In the genomic region with DNA sequence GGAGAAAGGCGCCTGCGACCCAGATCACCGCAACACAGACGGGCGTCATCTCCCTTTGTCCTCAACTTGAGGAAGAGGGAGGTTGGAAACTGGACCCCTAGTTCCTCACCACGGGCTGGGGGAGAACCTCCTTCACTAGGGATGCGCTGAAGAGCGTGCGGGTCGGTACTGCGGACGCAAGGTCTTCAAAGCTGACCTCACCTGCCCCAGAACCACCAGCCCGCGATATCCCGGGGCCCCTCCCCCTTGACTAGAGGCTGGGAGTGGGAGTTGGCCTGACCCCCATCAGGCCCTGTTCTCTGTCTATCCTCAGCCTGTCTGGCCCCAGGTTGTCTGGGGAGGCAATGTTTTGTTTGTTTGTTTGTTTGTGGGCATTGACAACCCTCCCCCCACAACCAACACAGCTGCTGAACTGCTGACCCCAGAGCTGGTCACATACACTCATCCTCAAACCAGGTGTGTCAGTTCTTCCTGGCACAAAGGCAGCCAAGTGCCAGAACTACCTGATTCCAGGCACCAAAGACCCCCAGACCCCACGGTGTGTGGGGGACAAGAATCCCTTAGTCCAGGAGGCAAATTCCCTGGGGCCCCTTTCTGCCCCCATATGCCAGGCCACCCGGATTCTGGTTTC, we compare ENCODE assay signal across 9 cellular contexts. TPM values are rescaled to one million over a fixed set of nuclear protein-coding genes. Genes with fewer than 3 reads are reported as not detected.
DNase-seq lines count a peak whose midpoint lies in the region; ATAC-seq, FAIRE-seq and TF ChIP-seq lines count a peak whose summit lies in the region.
"Had no signal": no experiment of that assay in that cellular context is flagged by ENCODE, and none has a peak within 500 bp of the region (broad histone marks: within the 10 kb centered on the region; RNA-seq: fewer than 3 reads in every experiment).

No MANE protein-coding gene starts in this region.

- peak overlapping the region; percentile 66 for H3K4me3 Mint-ChIP-seq in activated naive CD4-positive, alpha-beta T cell treated with anti-CD3 and anti-CD28 coated beads, Interleukin-2, amount 10 ng/mL, durations not matched to agents 7 days and 5 days
- H3K4me3 Mint-ChIP-seq in activated naive CD8-positive, alpha-beta T cell treated with anti-CD3 and anti-CD28 coated beads for 36 hours, result peak overlapping the region; percentile 73

- TF ChIP-seq CTCF in kidney (IDR thresholded peaks at IDR 0.05; ENCODE audit: borderline replicate concordance, extremely low read depth, insufficient read depth), result no peak
- TF ChIP-seq CTCF in tibial nerve (IDR thresholded peaks at IDR 0.05), result no peak
- no peak for TF ChIP-seq CTCF in GM10248 (IDR thresholded peaks at IDR 0.05; ENCODE audit: control extremely low read depth, extremely low read depth, low read depth, missing control alignments)

- H3K9me3 ChIP-seq in kidney (ENCODE audit: control insufficient read depth in 1 of 2, low read length in 2 of 2) (no peaks in the 10 kb centered on the region), tibial nerve (no peaks in the 10 kb centered on the region)

- CTCF ChIA-PET in activated naive CD4-positive, alpha-beta T cell treated with anti-CD3 and anti-CD28 coated beads, Interleukin-2, amount 10 ng/mL, durations not matched to agents 7 days and 5 days (lab: Charles Lee), result interaction anchor here (0.6 to 7.3 kb wide), 14 partner anchors 8 to 568 kb away, joined by 3 to 192 read pairs (median 5); no protein-coding TSS in a partner anchor
- CTCF ChIA-PET in GM10248 (lab: Yijun Ruan, JAX), result interaction anchor here (0.9 to 10.7 kb wide), 27 partner anchors 8 to 567 kb away, joined by 3 to 331 read pairs (median 8); partner anchors contain the start of genes DPCD, OGA and POLL

- H3K9me3 Mint-ChIP-seq in activated naive CD4-positive, alpha-beta T cell treated with anti-CD3 and anti-CD28 coated beads, Interleukin-2, amount 10 ng/mL, durations not matched to agents 7 days and 5 days, result no peaks in the 10 kb centered on the region
- no peaks in the 10 kb centered on the region for H3K9me3 Mint-ChIP-seq in activated naive CD8-positive, alpha-beta T cell treated with anti-CD3 and anti-CD28 coated beads for 36 hours

- no peak for DNase-seq in activated naive CD4-positive, alpha-beta T cell treated with anti-CD3 and anti-CD28 coated beads, Interleukin-2, amount 10 ng/mL, durations not matched to agents 7 days and 5 days
- DNase-seq in activated naive CD4-positive, alpha-beta T cell treated with Interleukin-2 at 50 U/mL for 16 hours, result no peak
- no peak for DNase-seq in activated naive CD8-positive, alpha-beta T cell treated with anti-CD3 and anti-CD28 coated beads for 36 hours
- DNase-seq in kidney (peak; percentile 72), tibial nerve (ENCODE audit: low spot score in 2 of 2) (no peak), GM10248 (ENCODE audit: extremely low spot score) (no peak)

- H3K27ac ChIP-seq in kidney (ENCODE audit: low read depth in 2 of 2, low read length in 2 of 2), result no peak overlapping the region
- no peak overlapping the region for H3K27ac ChIP-seq in tibial nerve

- TF ChIP-seq EP300 in tibial nerve (IDR thresholded peaks at IDR 0.05), result no peak

- POLR2A ChIA-PET in GM10248 (lab: Yijun Ruan, JAX), result no interaction called here

- H3K36me3 Mint-ChIP-seq in activated naive CD4-positive, alpha-beta T cell treated with anti-CD3 and anti-CD28 coated beads, Interleukin-2, amount 10 ng/mL, durations not matched to agents 7 days and 5 days, result peaks cover 19% of the 10 kb centered on the region
- H3K36me3 Mint-ChIP-seq in activated naive CD8-positive, alpha-beta T cell treated with anti-CD3 and anti-CD28 coated beads for 36 hours, result peaks cover 53% of the 10 kb centered on the region

- H3K4me1 ChIP-seq in kidney (ENCODE audit: control insufficient read depth in 1 of 2, insufficient read depth in 1 of 2, low read depth in 1 of 2, low read length in 2 of 2), result peaks cover 4 to 31% of the 10 kb centered on the region in 2 donors
- peaks cover 0 to 73% (median 28%) of the 10 kb centered on the region in 4 donors for H3K4me1 ChIP-seq in tibial nerve

- H3K27me3 ChIP-seq in tibial nerve, result peaks cover 0 to 45% of the 10 kb centered on the region in 2 donors

- ATAC-seq in esophagus mucosa, result no peak
- no peak for ATAC-seq in GM21367 (IDR thresholded peaks at IDR 0.05; ENCODE audit: unreplicated experiment)

- peak overlapping the region in 1 of 2 donors; percentile 53 for H3K4me3 ChIP-seq in kidney (ENCODE audit: low read length in 2 of 2)
- H3K4me3 ChIP-seq in tibial nerve, result peak overlapping the region in 3 of 4 donors; percentile 2 to 47 (median 44)

- H3K9ac ChIP-seq in kidney (ENCODE audit: low read length in 2 of 2), result peak overlapping the region in 1 of 2 donors; percentile 35

- intact Hi-C loops in kidney (cut with DNase I), result no loop called here

- H3K36me3 ChIP-seq in kidney (ENCODE audit: control insufficient read depth in 1 of 2, insufficient read depth in 2 of 2, low read length in 2 of 2) (peaks cover 4% of the 10 kb centered on the region in 2 donors), tibial nerve (peaks cover 0 to 10% (median 0%) of the 10 kb centered on the region in 3 donors)

- H3K27me3 Mint-ChIP-seq in activated naive CD4-positive, alpha-beta T cell treated with anti-CD3 and anti-CD28 coated beads, Interleukin-2, amount 10 ng/mL, durations not matched to agents 7 days and 5 days, result peaks cover 43% of the 10 kb centered on the region
- H3K27me3 Mint-ChIP-seq in activated naive CD8-positive, alpha-beta T cell treated with anti-CD3 and anti-CD28 coated beads for 36 hours, result peaks cover 31% of the 10 kb centered on the region

- 23 to 78% methylated on average over 2 to 17 of the region's 17 CpGs for WGBS in tibial nerve, 2 donors

- H3K27ac Mint-ChIP-seq in activated naive CD4-positive, alpha-beta T cell treated with anti-CD3 and anti-CD28 coated beads, Interleukin-2, amount 10 ng/mL, durations not matched to agents 7 days and 5 days, result no peak overlapping the region
- no peak overlapping the region for H3K27ac Mint-ChIP-seq in activated naive CD8-positive, alpha-beta T cell treated with anti-CD3 and anti-CD28 coated beads for 36 hours

- H3K4me1 Mint-ChIP-seq in activated naive CD4-positive, alpha-beta T cell treated with anti-CD3 and anti-CD28 coated beads, Interleukin-2, amount 10 ng/mL, durations not matched to agents 7 days and 5 days, result peaks cover 66% of the 10 kb centered on the region
- H3K4me1 Mint-ChIP-seq in activated naive CD8-positive, alpha-beta T cell treated with anti-CD3 and anti-CD28 coated beads for 36 hours, result peaks cover 41% of the 10 kb centered on the region

- FAIRE-seq in kidney (lab: Jason Lieb, UNC), result no peak

- no peak for TF ChIP-seq POLR2A in tibial nerve (IDR thresholded peaks at IDR 0.05)

RNA-seq across cellular contexts. Expression of gene NPM3, which starts 2.9 kb away (rescaled TPM):
- total RNA-seq in activated naive CD8-positive, alpha-beta T cell treated with anti-CD3 and anti-CD28 coated beads for 36 hours, result 100 to 1,000 TPM; 255 to 260 TPM
- total RNA-seq in kidney, result 23.8 TPM
- 34.0 TPM for polyA plus RNA-seq in kidney (ENCODE audit: insufficient read depth, low read depth, low replicate concordance)
- total RNA-seq in tibial nerve, result 10 to 100 TPM; 17.5 to 47.7 (median 30.1) TPM
- total RNA-seq in esophagus mucosa, result 70.2 TPM

RNA-seq across cellular contexts. Expression of gene FGF8, which starts 4.4 kb away (rescaled TPM):
- not detected for total RNA-seq in activated naive CD8-positive, alpha-beta T cell treated with anti-CD3 and anti-CD28 coated beads for 36 hours
- total RNA-seq in kidney, result not detected
- polyA plus RNA-seq in kidney (ENCODE audit: insufficient read depth, low read depth, low replicate concordance), result not detected
- not detected for total RNA-seq in tibial nerve
- not detected for total RNA-seq in esophagus mucosa
- total RNA-seq: SK-MEL-5 had no signal

RNA-seq across cellular contexts. Expression of gene OGA, which starts 37.9 kb away (rescaled TPM):
- total RNA-seq in activated naive CD8-positive, alpha-beta T cell treated with anti-CD3 and anti-CD28 coated beads for 36 hours, result 100 to 1,000 TPM in 1 of 2 experiments, 10 to 100 TPM in 1; 92.2 to 100 TPM
- 146 TPM for total RNA-seq in kidney
- polyA plus RNA-seq in kidney (ENCODE audit: insufficient read depth, low read depth, low replicate concordance), result 33.4 TPM
- total RNA-seq in tibial nerve, result 100 to 1,000 TPM; 206 to 249 (median 224) TPM
- total RNA-seq in esophagus mucosa, result 54.4 TPM
